Comparison of ENCODE assay signal across 8 cellular contexts in genomic region chr5:139293199-139293503, GRCh38. TPM values are rescaled to one million over a fixed set of nuclear protein-coding genes. Genes with fewer than 3 reads are reported as not detected.
A peak's percentile ranks its signal among the peaks of the same experiment; 100 is the strongest.
DNase-seq lines count a peak whose midpoint lies in the region; ATAC-seq, FAIRE-seq and TF ChIP-seq lines count a peak whose summit lies in the region.

No MANE protein-coding gene starts in this region.

- peak overlapping the region; percentile 99 for H3K9ac ChIP-seq in GM12878 (ENCODE audit: control insufficient read depth, insufficient read depth, low read length)

- intact Hi-C loops in left cardiac atrium (cut with DNase I) (no loop called here), GM12878 (cut with micrococcal nuclease; ENCODE audit: unreplicated experiment) (loop anchor here (5.0 kb wide), 1 partner anchor 99 kb away; no protein-coding TSS in a partner anchor)

- SMC1A ChIA-PET in GM12878 (lab: Charles Lee; ENCODE audit: uncharacterized antibody, unreplicated experiment), result interaction anchor here (1.2 to 12.7 kb wide), 4 partner anchors 13 to 60 kb away, joined by 3 to 136 read pairs (median 29); no protein-coding TSS in a partner anchor

- peaks cover 51% of the 10 kb centered on the region for H3K79me2 ChIP-seq in GM12878 (ENCODE audit: control insufficient read depth, insufficient read depth, low read length)

- 28% methylated on average over 11 of the region's 11 CpGs for WGBS in GM12878 (ENCODE audit: insufficient coverage, insufficient replicate concordance, low lambda C conversion rate, missing lambda C conversion rate)
- WGBS in lung, 2 donors, result 26 to 27% methylated on average over 11 of the region's 11 CpGs
- 23 to 34% methylated on average over 11 of the region's 11 CpGs for WGBS in upper lobe of left lung, 2 donors

- TF ChIP-seq RAD21 in GM12878 (IDR thresholded peaks at IDR 0.05; ENCODE audit: insufficient read depth, low read depth, low read length), result no peak

- DNase-seq in cardiac muscle cell (ENCODE audit: low read depth in 1 of 2, low spot score in 1 of 2) (no peak), left cardiac atrium (no peak), GM12878 (ENCODE audit: low read depth, low spot score) (no peak), lung (ENCODE audit: low spot score) (no peak), upper lobe of left lung (no peak), HT-29 (ENCODE audit: low spot score) (no peak)
- no peak for DNase-seq in stimulated activated naive CD4-positive, alpha-beta T cell (lab: John Stamatoyannopoulos, UW)

- ATAC-seq in left cardiac atrium, result no peak
- no peak; the same call in 1 of the 3 replicates for ATAC-seq in GM12878
- ATAC-seq in lung (ENCODE audit: insufficient read depth, low FRiP score), result no peak
- no peak for ATAC-seq in upper lobe of left lung (ENCODE audit: low FRiP score in 2 of 2)
- no peak for ATAC-seq in HG02798 (IDR thresholded peaks at IDR 0.05; ENCODE audit: poor library complexity, unreplicated experiment)

- TF ChIP-seq CTCF in cardiac muscle cell (IDR thresholded peaks at IDR 0.05; ENCODE audit: low read depth, low read length) (no peak), GM12878 (IDR thresholded peaks at IDR 0.05 in 2 of 3, conservative IDR thresholded peaks at IDR 0.05 in 1 of 3; ENCODE audit: control insufficient read depth in 2 of 3, extremely low read depth in 1 of 3, insufficient read depth in 1 of 3, low read depth in 3 of 3, low read length in 3 of 3) (no peak), lung (IDR thresholded peaks at IDR 0.05; ENCODE audit: control extremely low read depth, extremely low read depth) (no peak), upper lobe of left lung (IDR thresholded peaks at IDR 0.05) (no peak)

- BruUV-seq in GM12878 (replicated peaks; lab: Mats Ljungman, UMichigan), result no TSS peak

- peak overlapping the region; percentile 94 for H2AFZ ChIP-seq in GM12878 (ENCODE audit: control insufficient read depth, low read depth, low read length)

- TF ChIP-seq POLR2A in GM12878 (IDR thresholded peaks at IDR 0.05; ENCODE audit: low read depth, low read length) (no peak), upper lobe of left lung (IDR thresholded peaks at IDR 0.05) (no peak)

- CTCF ChIA-PET in GM12878 (lab: Yijun Ruan, JAX), result interaction anchor here (1.6 to 3.2 kb wide), 4 partner anchors 11 to 21 kb away, joined by 5 to 17 read pairs (median 10); no protein-coding TSS in a partner anchor

- peaks cover 3% of the 10 kb centered on the region for H4K20me1 ChIP-seq in GM12878 (ENCODE audit: control insufficient read depth, insufficient read depth)

- H3K27ac ChIP-seq in cardiac muscle cell (peak overlapping the region; percentile 100), GM12878 (ENCODE audit: control insufficient read depth, insufficient read depth) (peak overlapping the region; percentile 98), lung (ENCODE audit: low read depth in 1 of 2, low read length in 1 of 2) (peak overlapping the region; percentile 86 to 99), upper lobe of left lung (peak overlapping the region; percentile 98 to 100 (median 100))

- POLR2A ChIA-PET in GM12878 (lab: Charles Lee), result interaction anchor here (0.6 to 7.6 kb wide), 13 partner anchors 9 to 365 kb away, joined by 3 to 61 read pairs (median 7); partner anchors contain the start of genes DNAJC18, MZB1 and PAIP2

- TF ChIP-seq EP300 in GM12878 (IDR thresholded peaks at IDR 0.05; ENCODE audit: borderline replicate concordance in 1 of 2, control insufficient read depth in 1 of 2, low read depth in 2 of 2, low read length in 2 of 2), result no peak
- no peak for TF ChIP-seq EP300 in upper lobe of left lung (IDR thresholded peaks at IDR 0.05)

- H3K36me3 ChIP-seq in cardiac muscle cell (no peaks in the 10 kb centered on the region), GM12878 (ENCODE audit: control insufficient read depth in 2 of 2, insufficient read depth in 2 of 2, low read length in 1 of 2) (no peaks in the 10 kb centered on the region), lung (ENCODE audit: control insufficient read depth in 2 of 2, insufficient read depth in 2 of 2, low read length in 2 of 2) (no peaks in the 10 kb centered on the region), upper lobe of left lung (no peaks in the 10 kb centered on the region)

- peaks cover 27% of the 10 kb centered on the region for H3K4me1 ChIP-seq in cardiac muscle cell (ENCODE audit: low read depth)
- H3K4me1 ChIP-seq in GM12878 (ENCODE audit: control insufficient read depth, insufficient read depth, low read length), result peaks cover 6% of the 10 kb centered on the region
- peaks cover 7 to 10% of the 10 kb centered on the region in 2 donors for H3K4me1 ChIP-seq in lung (ENCODE audit: control insufficient read depth in 2 of 2, insufficient read depth in 2 of 2, low read length in 2 of 2)
- H3K4me1 ChIP-seq in upper lobe of left lung, result peaks cover 32 to 40% (median 35%) of the 10 kb centered on the region in 4 donors

- H3K27me3 ChIP-seq in cardiac muscle cell (no peaks in the 10 kb centered on the region), GM12878 (replicated peaks in 1 of 2; ENCODE audit: control insufficient read depth in 2 of 2, insufficient read depth in 2 of 2, low read length in 1 of 2) (no peaks in the 10 kb centered on the region), lung (ENCODE audit: control insufficient read depth, insufficient read depth) (no peaks in the 10 kb centered on the region), upper lobe of left lung (no peaks in the 10 kb centered on the region)

- FAIRE-seq in GM12878 (lab: Jason Lieb, UNC), result no peak

- peak overlapping the region; percentile 85 for H3K4me2 ChIP-seq in GM12878 (ENCODE audit: control insufficient read depth, insufficient read depth)

- RAD21 ChIA-PET in GM12878 (lab: Charles Lee; ENCODE audit: unreplicated experiment), result interaction anchor here (0.6 to 4.2 kb wide), 9 partner anchors 11 to 260 kb away, joined by 3 to 31 read pairs (median 6); no protein-coding TSS in a partner anchor

- no peaks in the 10 kb centered on the region for H3K9me3 ChIP-seq in cardiac muscle cell (ENCODE audit: low read depth)
- H3K9me3 ChIP-seq in GM12878 (replicated peaks; ENCODE audit: control insufficient read depth, insufficient read depth, low read length), result no peaks in the 10 kb centered on the region
- H3K9me3 ChIP-seq in lung (ENCODE audit: control insufficient read depth in 2 of 2, insufficient read depth in 1 of 2, low read length in 1 of 2), result no peaks in the 10 kb centered on the region
- no peaks in the 10 kb centered on the region for H3K9me3 ChIP-seq in upper lobe of left lung

- in situ Hi-C loops in GM12878 (cut with MboI), result no loop called here

- peak overlapping the region; percentile 77 for H3K4me3 ChIP-seq in cardiac muscle cell
- H3K4me3 ChIP-seq in GM12878, result peak overlapping the region; percentile 89; the same call in 1 of the 2 replicates
- no peak overlapping the region for H3K4me3 ChIP-seq in lung
- peak overlapping the region; percentile 4 to 94 (median 72) for H3K4me3 ChIP-seq in upper lobe of left lung

TF ChIP-seq in GM12878, 131 proteins besides CTCF, POLR2A, EP300 and RAD21 (continues in another document):
- no peak for TF ChIP-seq BHLHE40 (IDR thresholded peaks at IDR 0.05; ENCODE audit: borderline replicate concordance in 1 of 2, low read depth in 2 of 2, low read length in 1 of 2)

RNA-seq across cellular contexts. Expression of gene MATR3, which starts 0.4 kb away (rescaled TPM):
- total RNA-seq in cardiac muscle cell (237 and 293 TPM in 2 replicates), left cardiac atrium (100 to 1,000 TPM; 104 to 162 TPM), GM12878 (2014; rRNA removed) (134 and 173 TPM in 2 replicates), GM12878 (2014; rRNA removed; fragmentation: Illumina TruSeq; extraction: Trizol) (394 and 401 TPM in 2 replicates), GM12878 (2021) (180 and 213 TPM in 2 replicates), lung (100 to 1,000 TPM; 103 to 461 TPM), upper lobe of left lung (100 to 1,000 TPM; 125 to 264 (median 158) TPM)
- polyA plus RNA-seq in cardiac muscle cell (344 and 399 TPM in 2 replicates), GM12878 (2011; rRNA removed) (230 and 407 TPM in 2 replicates), GM12878 (2014; fragmentation: Illumina TruSeq; extraction: Trizol) (276 and 414 TPM in 2 replicates), GM12878 (2014; fragmentation: Nextera tagmentation; extraction: Ambion mirVana) (100 to 1,000 TPM; 149 to 187 TPM), GM12878 (2014; rRNA removed) (194 and 201 TPM in 2 replicates), GM12878 (2016; fragmentation: Nextera tagmentation; extraction: Ambion mirVana) (100 to 1,000 TPM; 347 to 380 TPM), lung (10 to 100 TPM; 89.9 to 96.7 TPM)
- 599 and 630 TPM in 2 replicates for total RNA-seq in GM12878 (2013; cell fraction: nucleolus; rRNA removed)
- polyA plus RNA-seq in GM12878 (2011; ENCODE audit: low read depth), result 70.2 TPM
- 102 and 125 TPM in 2 replicates for polyA plus RNA-seq in GM12878 (2011; cell fraction: cytosol; rRNA removed)
- 123 and 141 TPM in 2 replicates for polyA plus RNA-seq in GM12878 (2011; cell fraction: nucleus; rRNA removed)
- 146 and 152 TPM in 2 replicates for polyA plus RNA-seq in GM12878 (2012)
- 284 and 298 TPM in 2 replicates for polyA minus RNA-seq in GM12878 (2011; rRNA and poly(A)+ RNA removed)
- polyA minus RNA-seq in GM12878 (2011; cell fraction: cytosol; rRNA and poly(A)+ RNA removed), result 79.1 and 117 TPM in 2 replicates
- 110 and 161 TPM in 2 replicates for polyA minus RNA-seq in GM12878 (2011; cell fraction: nucleus; rRNA and poly(A)+ RNA removed)
- total RNA-seq in HT-29 (2014; rRNA removed; shearing (Covaris generic)), result 179 and 199 TPM in 2 replicates

RNA-seq across cellular contexts. Expression of gene PAIP2, which starts 48.5 kb away (rescaled TPM):
- 88.3 and 93.1 TPM in 2 replicates for total RNA-seq in cardiac muscle cell
- 220 and 243 TPM in 2 replicates for polyA plus RNA-seq in cardiac muscle cell
- total RNA-seq in left cardiac atrium, result 100 to 1,000 TPM; 108 to 123 TPM
- total RNA-seq in GM12878 (2013; cell fraction: nucleolus; rRNA removed), result 42.6 and 50.2 TPM in 2 replicates
- 49.9 and 55.2 TPM in 2 replicates for total RNA-seq in GM12878 (2014; rRNA removed)
- total RNA-seq in GM12878 (2014; rRNA removed; fragmentation: Illumina TruSeq; extraction: Trizol), result 57.6 and 58.4 TPM in 2 replicates
- total RNA-seq in GM12878 (2021), result 60.5 and 71.1 TPM in 2 replicates
- polyA plus RNA-seq in GM12878 (2011; ENCODE audit: low read depth), result 70.0 TPM
- polyA plus RNA-seq in GM12878 (2011; rRNA removed), result 143 and 198 TPM in 2 replicates
- polyA plus RNA-seq in GM12878 (2011; cell fraction: cytosol; rRNA removed), result 55.0 and 60.8 TPM in 2 replicates
- polyA plus RNA-seq in GM12878 (2011; cell fraction: nucleus; rRNA removed), result 32.5 and 35.7 TPM in 2 replicates
- polyA plus RNA-seq in GM12878 (2012), result 95.1 and 144 TPM in 2 replicates
- polyA plus RNA-seq in GM12878 (2014; fragmentation: Illumina TruSeq; extraction: Trizol), result 105 and 125 TPM in 2 replicates
- polyA plus RNA-seq in GM12878 (2014; fragmentation: Nextera tagmentation; extraction: Ambion mirVana), result 100 to 1,000 TPM; 100 to 113 TPM
- polyA plus RNA-seq in GM12878 (2014; rRNA removed), result 51.8 and 67.3 TPM in 2 replicates
- polyA plus RNA-seq in GM12878 (2016; fragmentation: Nextera tagmentation; extraction: Ambion mirVana), result 100 to 1,000 TPM; 153 to 154 TPM
- polyA minus RNA-seq in GM12878 (2011; rRNA and poly(A)+ RNA removed), result 35.6 and 57.1 TPM in 2 replicates
- polyA minus RNA-seq in GM12878 (2011; cell fraction: cytosol; rRNA and poly(A)+ RNA removed), result 26.6 and 28.4 TPM in 2 replicates
- 12.2 and 16.5 TPM in 2 replicates for polyA minus RNA-seq in GM12878 (2011; cell fraction: nucleus; rRNA and poly(A)+ RNA removed)
- total RNA-seq in lung, result 10 to 100 TPM; 55.6 to 82.3 TPM
- 10 to 100 TPM; 58.9 to 83.1 TPM for polyA plus RNA-seq in lung
- 100 to 1,000 TPM in 1 of 6 donors, 10 to 100 TPM in 5; 36.7 to 103 (median 67.8) TPM for total RNA-seq in upper lobe of left lung
- total RNA-seq in HT-29 (2014; rRNA removed; shearing (Covaris generic)), result 28.5 and 29.4 TPM in 2 replicates
